ENCODE assay signal across 8 cellular contexts in genomic region chr12:22018860-22019259, GRCh38. TPM values are rescaled to one million over a fixed set of nuclear protein-coding genes. Genes with fewer than 3 reads are reported as not detected.
DNase-seq lines count a peak whose midpoint lies in the region; ATAC-seq, FAIRE-seq and TF ChIP-seq lines count a peak whose summit lies in the region.

No MANE protein-coding gene starts in this region.

- H3K79me2 ChIP-seq in Karpas-422 (ENCODE audit: low read length), result no peaks in the 10 kb centered on the region
- no peaks in the 10 kb centered on the region for H3K79me2 ChIP-seq in neural cell (replicated peaks; ENCODE audit: insufficient read depth, low read length)

- no peak overlapping the region for H3K4me3 Mint-ChIP-seq in stimulated activated effector memory CD8-positive, alpha-beta T cell treated with anti-CD3 and anti-CD28 coated beads, Interleukin-12 subunit alpha, Interleukin-12 subunit beta, amount 100 ng/mL, for 72 hours
- no peak overlapping the region for H3K4me3 Mint-ChIP-seq in nephron progenitor cell

- H3K9me2 ChIP-seq in Karpas-422 (replicated peaks; ENCODE audit: insufficient read depth, low read length), result no peaks in the 10 kb centered on the region
- no peaks in the 10 kb centered on the region for H3K9me2 ChIP-seq in neural cell (ENCODE audit: insufficient read depth, low read length)

- no peaks in the 10 kb centered on the region for H3K36me3 Mint-ChIP-seq in stimulated activated effector memory CD8-positive, alpha-beta T cell treated with anti-CD3 and anti-CD28 coated beads, Interleukin-12 subunit alpha, Interleukin-12 subunit beta, amount 100 ng/mL, for 72 hours
- no peaks in the 10 kb centered on the region for H3K36me3 Mint-ChIP-seq in nephron progenitor cell (ENCODE audit: low read depth)

- peaks cover 7% of the 10 kb centered on the region for H3K4me1 ChIP-seq in Karpas-422 (ENCODE audit: low read length)

- TF ChIP-seq CTCF in D721Med (IDR thresholded peaks at IDR 0.05; ENCODE audit: insufficient read depth, missing control alignments) (peak; percentile 60), cardiac fibroblast (IDR thresholded peaks at IDR 0.05; ENCODE audit: low read depth, low read length) (peak; percentile 35), neural cell (IDR thresholded peaks at IDR 0.05; ENCODE audit: poor library complexity, severe bottlenecking) (peak; percentile 64), nephron progenitor cell (IDR thresholded peaks at IDR 0.05) (no peak)

- H2AFZ ChIP-seq in Karpas-422 (ENCODE audit: low read length) (no peak overlapping the region), neural cell (ENCODE audit: low read depth, low read length) (no peak overlapping the region)

- H3K9me3 ChIP-seq in Karpas-422 (ENCODE audit: low read length) (peaks cover 3% of the 10 kb centered on the region; the same call in 1 of the 2 replicates), neural cell (ENCODE audit: low read length) (no peaks in the 10 kb centered on the region)

- no peak overlapping the region for H3K4me3 ChIP-seq in Karpas-422 (ENCODE audit: low read length)
- H3K4me3 ChIP-seq in cardiac fibroblast (replicated peaks in 1 of 2; ENCODE audit: low read depth in 2 of 2, low read length in 2 of 2), result no peak overlapping the region
- H3K4me3 ChIP-seq in neural cell (ENCODE audit: low read length), result no peak overlapping the region

- H3K27me3 ChIP-seq in Karpas-422 (ENCODE audit: low read length) (no peaks in the 10 kb centered on the region), neural cell (ENCODE audit: insufficient read depth, low read depth, low read length) (no peaks in the 10 kb centered on the region)

- H4K20me1 ChIP-seq in Karpas-422 (ENCODE audit: insufficient read depth, low read depth, low read length), result no peaks in the 10 kb centered on the region
- no peaks in the 10 kb centered on the region for H4K20me1 ChIP-seq in neural cell (ENCODE audit: insufficient read depth)

- H3K9me3 Mint-ChIP-seq in stimulated activated effector memory CD8-positive, alpha-beta T cell treated with anti-CD3 and anti-CD28 coated beads, Interleukin-12 subunit alpha, Interleukin-12 subunit beta, amount 100 ng/mL, for 72 hours, result no peaks in the 10 kb centered on the region
- H3K9me3 Mint-ChIP-seq in nephron progenitor cell, result peaks cover 17% of the 10 kb centered on the region

- no peak for FAIRE-seq in D721Med (lab: Jason Lieb, UNC)

- no peak overlapping the region for H3K9ac ChIP-seq in Karpas-422 (ENCODE audit: low read length)
- H3K9ac ChIP-seq in neural cell (ENCODE audit: low read length), result no peak overlapping the region

- DNase-seq in D721Med (ENCODE audit: insufficient read length, low spot score), result no peak
- peak; percentile 49 for DNase-seq in Karpas-422
- DNase-seq in cardiac fibroblast (ENCODE audit: low read depth in 2 of 2), result peak; percentile 10 to 35
- DNase-seq in 8988T, result no peak
- no peak for DNase-seq in stimulated activated effector memory CD8-positive, alpha-beta T cell treated with anti-CD3 and anti-CD28 coated beads, Interleukin-12 subunit alpha, Interleukin-12 subunit beta, amount 100 ng/mL, for 72 hours (ENCODE audit: low spot score in 2 of 2)
- no peak for DNase-seq in nephron progenitor cell
- no peak for DNase-seq in GM03348 (ENCODE audit: low spot score)

- no peaks in the 10 kb centered on the region for H3F3A ChIP-seq in neural cell (ENCODE audit: insufficient read depth, low read length, poor library complexity, severe bottlenecking)

- H3K27ac ChIP-seq in Karpas-422 (ENCODE audit: low read length) (no peak overlapping the region), neural cell (ENCODE audit: low read length) (no peak overlapping the region)

- no peaks in the 10 kb centered on the region for H3K4me1 Mint-ChIP-seq in stimulated activated effector memory CD8-positive, alpha-beta T cell treated with anti-CD3 and anti-CD28 coated beads, Interleukin-12 subunit alpha, Interleukin-12 subunit beta, amount 100 ng/mL, for 72 hours
- H3K4me1 Mint-ChIP-seq in nephron progenitor cell, result peaks cover 9% of the 10 kb centered on the region

- ATAC-seq in stimulated activated effector memory CD8-positive, alpha-beta T cell treated with anti-CD3 and anti-CD28 coated beads, Interleukin-12 subunit alpha, Interleukin-12 subunit beta, amount 100 ng/mL, for 72 hours, result no peak

- no peak overlapping the region for H3K4me2 ChIP-seq in Karpas-422 (ENCODE audit: low read depth, low read length, poor library complexity, severe bottlenecking)
- no peak overlapping the region for H3K4me2 ChIP-seq in neural cell (ENCODE audit: low read length)

- peak; percentile 61 for TF ChIP-seq RAD21 in neural cell (conservative IDR thresholded peaks at IDR 0.05)

- no peak for TF ChIP-seq EP300 in neural cell (conservative IDR thresholded peaks at IDR 0.05; ENCODE audit: poor library complexity, severe bottlenecking)

- no peak overlapping the region for H3K27ac Mint-ChIP-seq in stimulated activated effector memory CD8-positive, alpha-beta T cell treated with anti-CD3 and anti-CD28 coated beads, Interleukin-12 subunit alpha, Interleukin-12 subunit beta, amount 100 ng/mL, for 72 hours
- no peak overlapping the region for H3K27ac Mint-ChIP-seq in nephron progenitor cell

- no peaks in the 10 kb centered on the region for H3K36me3 ChIP-seq in Karpas-422 (ENCODE audit: insufficient read depth, low read length)
- H3K36me3 ChIP-seq in neural cell (ENCODE audit: insufficient read depth, low read length), result no peaks in the 10 kb centered on the region

- no peaks in the 10 kb centered on the region for H3K27me3 Mint-ChIP-seq in nephron progenitor cell (ENCODE audit: low read depth, poor library complexity)

TF ChIP-seq in neural cell, 6 proteins besides CTCF, POLR2A, EP300 and RAD21:
- TF ChIP-seq POLR2AphosphoS5 (IDR thresholded peaks at IDR 0.05) (no peak), EZH2 (IDR thresholded peaks at IDR 0.05; ENCODE audit: borderline replicate concordance, insufficient read depth, low read length, poor library complexity, severe bottlenecking) (no peak), SMC3 (conservative IDR thresholded peaks at IDR 0.05; ENCODE audit: poor library complexity) (peak; percentile 53)

RNA-seq across cellular contexts. Expression of gene CMAS, which starts 27.2 kb away (rescaled TPM):
- total RNA-seq in Karpas-422 (2014; rRNA removed; shearing (Covaris generic); ENCODE audit: low replicate concordance), result 34.0 and 35.8 TPM in 2 replicates
- polyA plus RNA-seq in neural cell, result 85.2 and 97.4 TPM in 2 replicates
- 46.5 and 57.6 TPM in 2 replicates for polyA minus RNA-seq in neural cell

Comparison
In these comparisons a context has a peak if more than half of its experiments do, and no peak if none do; other contexts are left out.
1. DNase-seq: peak in Karpas-422 (single experiment) and cardiac fibroblast (2 of 2); none in D721Med (single experiment), 8988T (single experiment), stimulated activated effector memory CD8-positive, alpha-beta T cell treated with anti-CD3 and anti-CD28 coated beads, Interleukin-12 subunit alpha, Interleukin-12 subunit beta, amount 100 ng/mL, for 72 hours (0 of 2), nephron progenitor cell (single experiment) and GM03348 (single experiment).